9 cellular contexts compared by ENCODE assay signal in the genomic region with DNA sequence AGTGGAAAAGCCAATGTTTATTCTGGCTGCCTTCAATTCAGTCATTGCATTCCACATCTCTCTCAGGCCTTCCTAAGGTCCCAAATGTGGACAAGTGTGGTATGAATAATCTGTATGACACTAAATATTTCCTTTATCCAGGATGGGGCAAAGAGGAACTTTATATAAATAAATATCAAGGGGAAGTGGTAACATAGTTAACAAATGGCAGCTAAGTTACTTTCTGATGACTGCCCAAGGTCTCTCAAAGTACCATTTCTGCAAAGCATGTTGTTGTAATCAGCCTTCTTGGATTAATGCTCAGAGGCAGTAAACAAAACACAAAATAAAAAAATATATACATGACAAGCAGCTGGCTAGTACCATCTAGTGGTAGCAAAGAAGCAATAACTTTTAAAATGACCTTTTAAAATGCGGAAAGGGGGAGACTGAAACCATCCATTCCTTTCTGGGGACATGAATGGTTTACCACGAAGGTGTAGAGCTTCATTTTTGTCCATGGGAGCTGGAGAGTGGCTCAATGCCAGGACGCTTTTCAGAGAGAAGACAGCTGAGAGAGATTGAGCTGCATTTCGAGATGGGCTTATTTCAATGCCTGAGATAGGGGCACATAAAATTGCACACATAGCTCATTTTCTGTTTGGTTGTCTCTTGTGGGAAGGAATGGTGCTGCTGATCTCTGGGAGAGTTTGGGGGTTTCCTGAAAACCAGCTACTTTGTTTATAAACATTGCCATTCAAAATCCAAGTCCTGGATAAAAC.
DNase-seq lines count a peak whose midpoint lies in the region; ATAC-seq, FAIRE-seq and TF ChIP-seq lines count a peak whose summit lies in the region.
"Had no signal": no experiment of that assay in that cellular context is flagged by ENCODE, and none has a peak within 500 bp of the region (broad histone marks: within the 10 kb centered on the region; RNA-seq: fewer than 3 reads in every experiment).

No MANE protein-coding gene starts in this region.

- CTCF ChIA-PET in H1 (lab: Charles Lee; ENCODE audit: partially characterized antibody): interaction anchor here (0.6 to 5.9 kb wide), 29 partner anchors 11 to 1496 kb away, joined by 3 to 58 read pairs (median 4); no protein-coding TSS in a partner anchor

- H3K14ac ChIP-seq in H1 (ENCODE audit: insufficient read length): no peak overlapping the region
- H3K14ac ChIP-seq in neuronal stem cell (ENCODE audit: low read length): no peak overlapping the region

- H3K36me3 Mint-ChIP-seq in activated T-helper 17 cell treated with anti-CD3 and anti-CD28 coated beads, Interleukin-2, amount 50 U/mL, for 72 hours (ENCODE audit: low read depth): no peaks in the 10 kb centered on the region
- H3K36me3 Mint-ChIP-seq: CD4-positive, CD25-positive, alpha-beta regulatory T cell had no signal

- no peak overlapping the region for H3K56ac ChIP-seq in H1 (replicated peaks; ENCODE audit: insufficient read length, low read depth, low read length)

- no peak for TF ChIP-seq POLR2A in H1 (IDR thresholded peaks at IDR 0.05; ENCODE audit: control extremely low read depth in 1 of 2, low read depth in 2 of 2, low read length in 2 of 2)

- POLR2A ChIA-PET in H1 (lab: Charles Lee; ENCODE audit: partially characterized antibody): interaction anchor here (0.6 kb wide), 1 partner anchor 267 kb away, joined by 3 read pairs; no protein-coding TSS in a partner anchor

- 33% methylated on average over 4 of the region's 4 CpGs; no CpG with 5 or more reads in 1 of the 2 experiments for WGBS in H1 (ENCODE audit: extremely low coverage in 1 of 2, insufficient coverage in 1 of 2, insufficient read length in 1 of 2, insufficient replicate concordance in 2 of 2, low coverage in 1 of 2, low lambda C conversion rate in 2 of 2, missing lambda C conversion rate in 1 of 2), 2 experiments
- WGBS in neuronal stem cell (ENCODE audit: extremely low coverage in 2 of 2, insufficient read length in 2 of 2, insufficient replicate concordance in 1 of 2), 2 donors: no CpG with 5 or more reads among the region's 4 CpGs

- H2AFZ ChIP-seq in H1 (ENCODE audit: low read length) (peak overlapping the region; percentile 96), neuronal stem cell (ENCODE audit: low read length) (peak overlapping the region; percentile 26)

- H4K5ac ChIP-seq in H1 (ENCODE audit: insufficient read length, low read depth, low read length): no peak overlapping the region

- peaks cover 6% of the 10 kb centered on the region; the same call in 1 of the 2 replicates for H3K23me2 ChIP-seq in H1 (ENCODE audit: low read depth, low read length)

- no peak overlapping the region for H2BK15ac ChIP-seq in H1 (ENCODE audit: low read length)
- no peak overlapping the region for H2BK15ac ChIP-seq in neuronal stem cell (ENCODE audit: low read length)

- no peaks in the 10 kb centered on the region for H3K79me2 ChIP-seq in H1 (ENCODE audit: control insufficient read depth in 1 of 2, insufficient read depth in 2 of 2, low read length in 2 of 2)

- H3K23ac ChIP-seq in H1 (ENCODE audit: insufficient read length): no peak overlapping the region
- no peak overlapping the region for H3K23ac ChIP-seq in neuronal stem cell (ENCODE audit: low read depth, low read length, poor library complexity)

- intact Hi-C loops in posterior cingulate gyrus (cut with DNase I): loop anchor here (10.0 kb wide), 2 partner anchors 142 to 1078 kb away; no protein-coding TSS in a partner anchor

- no peak overlapping the region for H3K27ac Mint-ChIP-seq in activated T-helper 17 cell treated with anti-CD3 and anti-CD28 coated beads, Interleukin-2, amount 50 U/mL, for 72 hours
- H3K27ac Mint-ChIP-seq: CD4-positive, CD25-positive, alpha-beta regulatory T cell had no signal

- peak in 2 of 3 experiments; percentile 33 to 51; a peak in 2 of 4 replicates for TF ChIP-seq CTCF in H1 (IDR thresholded peaks at IDR 0.05; ENCODE audit: control extremely low read depth in 1 of 3, insufficient read depth in 1 of 3, low read depth in 1 of 3, low read length in 3 of 3)

- H3K4me3 Mint-ChIP-seq in activated T-helper 17 cell treated with anti-CD3 and anti-CD28 coated beads, Interleukin-2, amount 50 U/mL, for 72 hours: no peak overlapping the region
- H3K4me3 Mint-ChIP-seq: CD4-positive, CD25-positive, alpha-beta regulatory T cell had no signal

- no peak overlapping the region for H2BK5ac ChIP-seq in H1 (ENCODE audit: low read depth, low read length)
- H2BK5ac ChIP-seq in neuronal stem cell (ENCODE audit: low read length): no peak overlapping the region

- H3K79me1 ChIP-seq in H1 (ENCODE audit: low read depth, low read length) (no peaks in the 10 kb centered on the region), neuronal stem cell (ENCODE audit: low read depth, low read length) (no peaks in the 10 kb centered on the region)

- H4K91ac ChIP-seq in H1 (replicated peaks; ENCODE audit: insufficient read length, low read length) (no peak overlapping the region), neuronal stem cell (ENCODE audit: low read depth, low read length, poor library complexity) (no peak overlapping the region)

- DNase-seq in NCI-H1092 treated with DMSO at 0.1 percent for 48 hours (lab: John Stamatoyannopoulos, UW): peak; percentile 62
- DNase-seq in NCI-H1092 (lab: John Stamatoyannopoulos, UW): no peak
- DNase-seq in NCI-H2227 treated with DMSO at 0.1 percent for 48 hours (lab: John Stamatoyannopoulos, UW): peak; percentile 9
- DNase-seq in H1 (ENCODE audit: low read depth in 1 of 2, low spot score in 2 of 2): no peak
- DNase-seq in neuronal stem cell (ENCODE audit: low spot score): no peak
- no peak for DNase-seq in posterior cingulate gyrus
- DNase-seq: CD4-positive, CD25-positive, alpha-beta regulatory T cell had no signal

- H3K4me2 ChIP-seq in H1 (ENCODE audit: insufficient read depth in 1 of 2, low read depth in 2 of 2, low read length in 2 of 2) (no peak overlapping the region; a peak in 1 of 4 replicates), neuronal stem cell (ENCODE audit: insufficient read depth, low read length, poor library complexity, severe bottlenecking) (no peak overlapping the region)

- H3K27me3 Mint-ChIP-seq in activated T-helper 17 cell treated with anti-CD3 and anti-CD28 coated beads, Interleukin-2, amount 50 U/mL, for 72 hours: no peaks in the 10 kb centered on the region
- H3K27me3 Mint-ChIP-seq: CD4-positive, CD25-positive, alpha-beta regulatory T cell had no signal

- peaks cover 5% of the 10 kb centered on the region for H3K9me3 Mint-ChIP-seq in activated T-helper 17 cell treated with anti-CD3 and anti-CD28 coated beads, Interleukin-2, amount 50 U/mL, for 72 hours

- H4K20me1 ChIP-seq in H1 (replicated peaks in 1 of 2; ENCODE audit: control insufficient read depth in 1 of 2, insufficient read depth in 2 of 2, low read length in 2 of 2): peaks cover 0 to 2% of the 10 kb centered on the region in 2 experiments

- H3K18ac ChIP-seq in H1 (ENCODE audit: extremely low read depth, low read length) (no peak overlapping the region), neuronal stem cell (ENCODE audit: low read length) (no peak overlapping the region)

- TF ChIP-seq RAD21 in H1 (IDR thresholded peaks at IDR 0.05 in 1 of 2, conservative IDR thresholded peaks at IDR 0.05 in 1 of 2; ENCODE audit: low read depth in 2 of 2, low read length in 2 of 2): peak; percentile 77 to 80

- H4K8ac ChIP-seq in H1 (ENCODE audit: extremely low read depth, insufficient read depth, low read length): no peak overlapping the region
- H4K8ac ChIP-seq in neuronal stem cell (ENCODE audit: low read depth, low read length): no peak overlapping the region

- no peak overlapping the region for H3K9ac ChIP-seq in H1 (replicated peaks in 1 of 4; ENCODE audit: extremely low read depth in 1 of 4, low read depth in 3 of 4, low read length in 3 of 4)
- no peak overlapping the region for H3K9ac ChIP-seq in neuronal stem cell (ENCODE audit: low read depth, low read length, poor library complexity)

- H3K4me1 ChIP-seq in H1 (replicated peaks in 1 of 4; ENCODE audit: control insufficient read depth in 3 of 4, insufficient read depth in 4 of 4, low read length in 3 of 4) (0 out of 7 replicates have a peak, but pooled peaks cover 0 to 2% (median 0%) of the 10 kb centered on the region in 4 experiments), neuronal stem cell (ENCODE audit: control insufficient read depth in 2 of 2, insufficient read depth in 1 of 2, low read depth in 1 of 2, low read length in 2 of 2) (no peaks in the 10 kb centered on the region)

- H3K27ac ChIP-seq in H1 (ENCODE audit: low read depth, low read length) (no peak overlapping the region), neuronal stem cell (replicated peaks; ENCODE audit: low read length) (no peak overlapping the region)

- no peak overlapping the region for H3K4me3 ChIP-seq in H1 (ENCODE audit: extremely low read depth in 1 of 4, insufficient read depth in 2 of 4, low read depth in 3 of 4, low read length in 4 of 4)
- H3K4me3 ChIP-seq in neuronal stem cell (ENCODE audit: low read length in 2 of 2): no peak overlapping the region

- no peak overlapping the region for H2BK20ac ChIP-seq in H1 (ENCODE audit: low read length)

- no peak overlapping the region for H2BK120ac ChIP-seq in H1 (replicated peaks; ENCODE audit: low read depth, low read length)
- no peak overlapping the region for H2BK120ac ChIP-seq in neuronal stem cell (ENCODE audit: low read depth, low read length)

- no peaks in the 10 kb centered on the region for H3K9me3 ChIP-seq in H1 (ENCODE audit: insufficient read depth in 2 of 2, low read depth in 1 of 2, low read length in 1 of 2)
- H3K9me3 ChIP-seq in neuronal stem cell (replicated peaks in 1 of 2; ENCODE audit: control insufficient read depth in 2 of 2, insufficient read depth in 1 of 2, low read depth in 1 of 2, low read length in 2 of 2): no peaks in the 10 kb centered on the region

- no peaks in the 10 kb centered on the region for H3K27me3 ChIP-seq in H1 (replicated peaks in 1 of 4; ENCODE audit: control insufficient read depth in 3 of 4, extremely low read depth in 1 of 4, insufficient read depth in 3 of 4, low read length in 3 of 4)
- no peaks in the 10 kb centered on the region for H3K27me3 ChIP-seq in neuronal stem cell (ENCODE audit: control insufficient read depth in 3 of 3, insufficient read depth in 3 of 3, low read depth in 1 of 3, low read length in 3 of 3)

- H2AK5ac ChIP-seq in H1 (ENCODE audit: low read depth, low read length) (no peak overlapping the region), neuronal stem cell (ENCODE audit: low read depth, low read length) (no peak overlapping the region)

- H3K4me1 Mint-ChIP-seq in activated T-helper 17 cell treated with anti-CD3 and anti-CD28 coated beads, Interleukin-2, amount 50 U/mL, for 72 hours: no peaks in the 10 kb centered on the region
- H3K4me1 Mint-ChIP-seq: CD4-positive, CD25-positive, alpha-beta regulatory T cell had no signal

- no peak overlapping the region for H2BK12ac ChIP-seq in H1 (ENCODE audit: low read depth, low read length)
- no peak overlapping the region for H2BK12ac ChIP-seq in neuronal stem cell (ENCODE audit: low read length)

- no peak for ATAC-seq in activated T-helper 17 cell treated with anti-CD3 and anti-CD28 coated beads, Interleukin-2, amount 50 U/mL, for 72 hours (replicated peaks)
- no peak for ATAC-seq in HG02759 (IDR thresholded peaks at IDR 0.05; ENCODE audit: unreplicated experiment)

- TF ChIP-seq EP300 in H1 (IDR thresholded peaks at IDR 0.05; ENCODE audit: borderline replicate concordance in 1 of 2, low read depth in 2 of 2, low read length in 2 of 2): no peak

- FAIRE-seq in H1 (lab: Jason Lieb, UNC): no peak

- H3K36me3 ChIP-seq in H1 (ENCODE audit: control insufficient read depth in 2 of 4, insufficient read depth in 4 of 4, low read length in 3 of 4): no peaks in the 10 kb centered on the region
- peaks cover 0 to 3% of the 10 kb centered on the region in 2 donors for H3K36me3 ChIP-seq in neuronal stem cell (replicated peaks in 1 of 2; ENCODE audit: control insufficient read depth in 2 of 2, insufficient read depth in 2 of 2, low read length in 2 of 2)

- H3K4ac ChIP-seq in H1 (replicated peaks; ENCODE audit: insufficient read length, low read depth, low read length) (no peak overlapping the region), neuronal stem cell (ENCODE audit: low read length) (no peak overlapping the region)

Comparison
In these comparisons a context has a peak if more than half of its experiments do, and no peak if none do; other contexts are left out.
1. DNase-seq: peak in NCI-H1092 treated with DMSO at 0.1 percent for 48 hours (single experiment) and NCI-H2227 treated with DMSO at 0.1 percent for 48 hours (single experiment); none in NCI-H1092 (single experiment), H1 (0 of 2), neuronal stem cell (single experiment) and posterior cingulate gyrus (0 of 10).